8 cellular contexts compared by ENCODE assay signal in genomic region chr7:101017099-101017777, GRCh38. TPM values are rescaled to one million over a fixed set of nuclear protein-coding genes. Genes with fewer than 3 reads are reported as not detected.
DNase-seq lines count a peak whose midpoint lies in the region; ATAC-seq, FAIRE-seq and TF ChIP-seq lines count a peak whose summit lies in the region.

No MANE protein-coding gene starts in this region.

- H3K4me1 Mint-ChIP-seq in central memory CD8-positive, alpha-beta T cell = peaks cover 16% of the 10 kb centered on the region

- no peak for FAIRE-seq in H54 (lab: Jason Lieb, UNC)

- DNase-seq in ELR (ENCODE audit: low read depth) = peak; percentile 89
- DNase-seq in H54 (ENCODE audit: insufficient read length, low spot score) = peak; percentile 96
- peak; percentile 71 for DNase-seq in MV-4-11 (lab: John Stamatoyannopoulos, UW)
- DNase-seq in activated CD4-positive, CD25-positive, alpha-beta regulatory T cell (lab: John Stamatoyannopoulos, UW) = peak; percentile 36 to 73 (median 52)
- peak; percentile 29 to 47 for DNase-seq in central memory CD8-positive, alpha-beta T cell (ENCODE audit: low spot score in 2 of 2)
- peak; percentile 64 to 73 for DNase-seq in left colon
- DNase-seq in stimulated activated CD4-positive, alpha-beta T cell treated with anti-CD3 and anti-CD28 coated beads, Interleukin-4, amount 100 ng/mL, for 24 hours = peak; percentile 70
- DNase-seq in NCI-H128 (lab: John Stamatoyannopoulos, UW; ENCODE audit: unreplicated experiment) = no peak

- peak overlapping the region; percentile 93 for H3K27ac Mint-ChIP-seq in central memory CD8-positive, alpha-beta T cell (ENCODE audit: low read depth)

- H3K4me3 Mint-ChIP-seq in central memory CD8-positive, alpha-beta T cell = peak overlapping the region; percentile 93

- 0 out of 2 replicates have a peak, but pooled peaks have one; percentile 33 for TF ChIP-seq POLR2A in H54 (IDR thresholded peaks at IDR 0.05; ENCODE audit: low read depth, low read length)

- H3K9me3 Mint-ChIP-seq in central memory CD8-positive, alpha-beta T cell = no peaks in the 10 kb centered on the region

- peak; percentile 97 for ATAC-seq in central memory CD8-positive, alpha-beta T cell (replicated peaks; ENCODE audit: extremely low read depth, poor library complexity, severe bottlenecking)
- peak; percentile 59 for ATAC-seq in left colon

- peaks cover 8% of the 10 kb centered on the region for H3K36me3 Mint-ChIP-seq in central memory CD8-positive, alpha-beta T cell (ENCODE audit: insufficient read depth)

- intact Hi-C loops in left colon (cut with DNase I, micrococcal nuclease) = no loop called here

- peaks cover 13% of the 10 kb centered on the region for H3K27me3 Mint-ChIP-seq in central memory CD8-positive, alpha-beta T cell

RNA-seq across cellular contexts. Expression of gene MUC17, which starts 2.6 kb away (rescaled TPM):
- 10 to 100 TPM; 12.1 to 42.2 TPM for total RNA-seq in left colon

RNA-seq across cellular contexts. Expression of gene MUC12, which starts 47.9 kb away (rescaled TPM):
- 1,000 to 10,000 TPM in 1 of 2 donors, 100 to 1,000 TPM in 1; 428 to 2,027 TPM for total RNA-seq in left colon
